ENCODE assay signal across 24 cellular contexts in the genomic region with DNA sequence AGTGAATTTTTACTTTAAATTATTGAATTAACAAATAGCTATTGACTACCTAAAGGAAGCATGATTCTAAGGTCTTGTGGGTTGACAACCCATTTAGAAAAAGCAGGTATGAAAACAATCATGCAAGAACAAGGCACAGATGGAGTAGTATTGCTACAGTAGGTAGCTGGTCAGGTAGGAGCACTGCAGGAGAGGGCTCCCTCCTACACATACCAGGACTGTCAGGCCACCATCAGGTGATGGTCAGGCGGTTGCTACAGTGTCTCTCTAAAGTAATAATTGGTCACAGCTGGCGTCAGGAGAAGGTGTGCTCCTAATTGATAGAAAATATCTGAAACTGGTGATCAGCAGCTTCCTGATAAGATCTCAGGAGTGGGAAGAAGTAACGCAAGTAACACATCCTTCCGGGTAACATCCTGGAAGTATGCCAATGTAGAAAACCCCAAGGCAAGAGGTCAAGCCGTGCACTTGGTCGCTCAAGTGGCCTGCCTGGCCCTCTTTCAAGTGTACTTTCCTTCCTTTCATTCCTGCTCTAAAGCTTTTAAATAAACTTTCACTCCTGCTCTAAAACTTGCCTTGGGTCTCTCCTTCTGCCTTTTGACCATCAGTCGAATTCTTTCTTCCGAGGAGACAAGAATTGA.
"Had no signal": no experiment of that assay in that cellular context is flagged by ENCODE, and none has a peak within 500 bp of the region (broad histone marks: within the 10 kb centered on the region; RNA-seq: fewer than 3 reads in every experiment).

No MANE protein-coding gene starts in this region.

- ATAC-seq: naive thymus-derived CD8-positive, alpha-beta T cell; natural killer cell treated with Interleukin-12 subunit alpha and Interleukin-12 subunit beta and Interleukin-15 and Interleukin-18, amount 100 ng/mL, for 72 hours; psoas muscle; right cardiac atrium; right lobe of liver; stimulated activated effector memory CD8-positive, alpha-beta T cell treated with anti-CD3 and anti-CD28 coated beads, Interleukin-12 subunit alpha, Interleukin-12 subunit beta, amount 100 ng/mL, for 72 hours; stimulated activated naive B cell treated with anti-CD40 and anti-IgM and Interleukin-4, amounts not matched to agents 10 μg/mL and 1 μg/mL and 100 μg/mL, for 72 hours had no signal

- H3K27me3 ChIP-seq: ovary, right lobe of liver, sigmoid colon, stomach, tibial artery, transverse colon, vagina had no signal

- DNase-seq: naive thymus-derived CD8-positive, alpha-beta T cell; nephron progenitor cell; occipital lobe; ovary; posterior cingulate gyrus; psoas muscle; right cardiac atrium; right lobe of liver; sigmoid colon; small intestine; stimulated activated CD4-positive, alpha-beta T cell treated with anti-CD3 and anti-CD28 coated beads, Interleukin-15, amount 100 ng/mL, for 24 hours; stimulated activated CD4-positive, alpha-beta T cell treated with anti-CD3 and anti-CD28 coated beads, Interleukin-2, amount 100 ng/mL, for 24 hours; stimulated activated CD4-positive, alpha-beta T cell treated with anti-CD3 and anti-CD28 coated beads, Interleukin-2, amount 100 ng/mL, for 48 hours; stimulated activated CD4-positive, alpha-beta T cell treated with anti-CD3 and anti-CD28 coated beads, Interleukin-4, amount 100 ng/mL, for 24 hours; stimulated activated naive B cell treated with anti-CD40 and anti-IgM and Interleukin-4, amounts not matched to agents 10 μg/mL and 1 μg/mL and 100 μg/mL, for 72 hours; stimulated activated naive CD4-positive, alpha-beta T cell treated with Interleukin-2 at 50 U/mL for 16 hours; stomach; tibial artery; transverse colon had no signal

- H2AFZ ChIP-seq: parathyroid adenoma had no signal

- H3K9ac ChIP-seq: parathyroid adenoma had no signal

- H3K27ac ChIP-seq: ovary, parathyroid adenoma, psoas muscle, right lobe of liver, sigmoid colon, stomach, thoracic aorta, tibial artery, transverse colon, vagina had no signal

- H3K36me3 ChIP-seq: ovary, right lobe of liver, sigmoid colon, stomach, thoracic aorta, tibial artery, transverse colon, vagina had no signal

- H3K4me3 ChIP-seq: ovary, psoas muscle, right lobe of liver, sigmoid colon, stomach, thoracic aorta, tibial artery, transverse colon, vagina had no signal

- H3K4me1 ChIP-seq: parathyroid adenoma, psoas muscle, right lobe of liver, sigmoid colon, stomach, tibial artery, transverse colon, vagina had no signal

- H3K9me3 ChIP-seq: ovary, right lobe of liver, sigmoid colon, thoracic aorta, tibial artery, transverse colon, vagina had no signal
